ENCODE assay signal across 15 cellular contexts in genomic region chr1:5223266-5223665, GRCh38.
"Had no signal": no experiment of that assay in that cellular context is flagged by ENCODE, and none has a peak within 500 bp of the region (broad histone marks: within the 10 kb centered on the region; RNA-seq: fewer than 3 reads in every experiment).

No MANE protein-coding gene starts in this region.

- H3K27ac ChIP-seq: gastrocnemius medialis, left ventricle myocardium inferior, SJSA1, transverse colon had no signal

- H3K27me3 ChIP-seq: SJSA1 had no signal

- H3K4me1 Mint-ChIP-seq: activated B cell treated with CpG ODN at 0.5 μM for 24 hours; activated naive CD8-positive, alpha-beta T cell treated with anti-CD3 and anti-CD28 coated beads, Interleukin-2, amount 10 ng/mL, durations not matched to agents 7 days and 5 days; memory B cell; natural killer cell; stimulated activated memory B cell treated with anti-CD40 and anti-IgM and Interleukin-4, amounts not matched to agents 10 μg/mL and 1 μg/mL and 100 μg/mL, for 72 hours had no signal

- H3K4me3 ChIP-seq: gastrocnemius medialis, left ventricle myocardium inferior, SJSA1, transverse colon had no signal

- H3K27ac Mint-ChIP-seq: activated B cell treated with CpG ODN at 0.5 μM for 24 hours; activated T-helper 1 cell treated with anti-CD3 and anti-CD28 coated beads, Interleukin-12 subunit alpha, Interleukin-12 subunit beta, Interleukin-2, Interleukin-4 antibody, amounts not matched to agents 30 ng/mL and 10 ng/mL and 1 ng/mL, durations not matched to agents 14 hours and 24 hours and 36 hours; memory B cell; natural killer cell; stimulated activated memory B cell treated with anti-CD40 and anti-IgM and Interleukin-4, amounts not matched to agents 10 μg/mL and 1 μg/mL and 100 μg/mL, for 72 hours had no signal

- H3K36me3 Mint-ChIP-seq: activated naive CD8-positive, alpha-beta T cell treated with anti-CD3 and anti-CD28 coated beads, Interleukin-2, amount 10 ng/mL, durations not matched to agents 7 days and 5 days; memory B cell; natural killer cell; stimulated activated memory B cell treated with anti-CD40 and anti-IgM and Interleukin-4, amounts not matched to agents 10 μg/mL and 1 μg/mL and 100 μg/mL, for 72 hours had no signal

- H3K9me3 ChIP-seq: gastrocnemius medialis, left ventricle myocardium inferior, transverse colon had no signal

- H3K9me3 Mint-ChIP-seq: activated B cell treated with CpG ODN at 0.5 μM for 24 hours; activated T-helper 1 cell treated with anti-CD3 and anti-CD28 coated beads, Interleukin-12 subunit alpha, Interleukin-12 subunit beta, Interleukin-2, Interleukin-4 antibody, amounts not matched to agents 30 ng/mL and 10 ng/mL and 1 ng/mL, durations not matched to agents 14 hours and 24 hours and 36 hours; natural killer cell; stimulated activated memory B cell treated with anti-CD40 and anti-IgM and Interleukin-4, amounts not matched to agents 10 μg/mL and 1 μg/mL and 100 μg/mL, for 72 hours had no signal

- H3K4me1 ChIP-seq: gastrocnemius medialis, left ventricle myocardium inferior, SJSA1, transverse colon had no signal

- H3K36me3 ChIP-seq: gastrocnemius medialis, left ventricle myocardium inferior, SJSA1, transverse colon had no signal

- DNase-seq: activated B cell treated with CpG ODN at 0.5 μM for 24 hours; activated CD4-positive, alpha-beta T cell treated with anti-CD3 and anti-CD28 coated beads for 48 hours; activated CD8-positive, alpha-beta memory T cell treated with anti-CD3 and anti-CD28 coated beads for 24 hours; activated naive CD4-positive, alpha-beta T cell; activated naive CD8-positive, alpha-beta T cell treated with anti-CD3 and anti-CD28 coated beads, Interleukin-2, amount 10 ng/mL, durations not matched to agents 7 days and 5 days; erythroblast; gastrocnemius medialis; left ventricle myocardium inferior; natural killer cell; stimulated activated CD4-positive, alpha-beta T cell treated with anti-CD3 and anti-CD28 coated beads, Interleukin-2, amount 100 ng/mL, for 48 hours; transverse colon had no signal

- H3K4me3 Mint-ChIP-seq: activated B cell treated with CpG ODN at 0.5 μM for 24 hours; activated naive CD8-positive, alpha-beta T cell treated with anti-CD3 and anti-CD28 coated beads, Interleukin-2, amount 10 ng/mL, durations not matched to agents 7 days and 5 days; activated T-helper 1 cell treated with anti-CD3 and anti-CD28 coated beads, Interleukin-12 subunit alpha, Interleukin-12 subunit beta, Interleukin-2, Interleukin-4 antibody, amounts not matched to agents 30 ng/mL and 10 ng/mL and 1 ng/mL, durations not matched to agents 14 hours and 24 hours and 36 hours; memory B cell; natural killer cell; stimulated activated memory B cell treated with anti-CD40 and anti-IgM and Interleukin-4, amounts not matched to agents 10 μg/mL and 1 μg/mL and 100 μg/mL, for 72 hours had no signal

- ATAC-seq: gastrocnemius medialis; natural killer cell; stimulated activated memory B cell treated with anti-CD40 and anti-IgM and Interleukin-4, amounts not matched to agents 10 μg/mL and 1 μg/mL and 100 μg/mL, for 72 hours had no signal
